8 cellular contexts compared by ENCODE assay signal in the genomic region with DNA sequence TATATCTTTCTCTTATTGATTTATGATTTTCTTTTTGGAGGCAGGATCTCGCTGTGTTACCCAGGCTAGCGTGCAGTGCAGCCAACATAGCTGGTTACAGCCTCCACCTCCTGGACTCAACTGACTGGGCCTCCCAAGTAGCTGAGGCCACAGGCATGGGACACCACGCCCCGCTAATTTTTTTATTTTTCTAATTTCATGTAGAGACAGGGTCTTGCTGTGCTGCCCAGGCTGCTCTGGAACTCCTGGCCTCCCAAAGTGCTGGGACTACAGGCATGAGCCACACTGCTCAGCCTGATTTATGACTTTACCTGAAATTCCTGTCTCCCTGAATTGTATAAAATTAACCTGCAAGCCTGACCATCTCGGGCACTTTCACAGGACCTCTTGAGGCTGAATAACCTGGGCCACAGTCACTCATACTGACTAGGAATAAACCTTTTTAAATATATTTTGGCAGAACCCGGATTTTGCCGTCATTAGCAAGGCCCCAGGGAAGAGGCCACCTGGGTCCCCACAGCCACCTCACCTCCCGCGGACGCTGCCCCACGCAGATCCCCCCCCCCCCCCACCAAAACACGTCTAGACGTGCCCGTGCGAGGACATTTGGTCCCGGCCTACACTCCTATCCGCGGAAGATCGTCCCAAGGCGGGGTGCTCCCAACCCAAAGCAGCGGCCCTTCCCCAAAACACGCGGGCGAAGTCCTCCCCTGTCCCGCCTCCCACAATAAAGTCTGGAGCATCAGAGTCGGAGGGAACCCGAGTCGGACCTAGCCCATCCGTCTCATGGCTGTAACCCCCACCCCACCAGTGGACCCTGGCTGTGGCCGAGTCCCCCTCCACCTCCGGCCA. TPM values are rescaled to one million over a fixed set of nuclear protein-coding genes. Genes with fewer than 3 reads are reported as not detected.
DNase-seq lines count a peak whose midpoint lies in the region; ATAC-seq and TF ChIP-seq lines count a peak whose summit lies in the region.

No MANE protein-coding gene starts in this region.

- peaks cover 13% of the 10 kb centered on the region for H3K4me1 ChIP-seq in OCI-LY7 (ENCODE audit: insufficient read depth, low read length, poor library complexity, severe bottlenecking)
- H3K4me1 ChIP-seq in mucosa of descending colon (ENCODE audit: low read depth): no peaks in the 10 kb centered on the region

- H3K36me3 ChIP-seq in OCI-LY7 (ENCODE audit: insufficient read depth, low read length) (no peaks in the 10 kb centered on the region; the same call in 1 of the 2 replicates), mucosa of descending colon (ENCODE audit: low read depth) (no peaks in the 10 kb centered on the region)

- CTCF ChIA-PET in OCI-LY7 (lab: Charles Lee; ENCODE audit: unreplicated experiment): no interaction called here

- ATAC-seq in effector memory CD8-positive, alpha-beta T cell (replicated peaks): no peak
- ATAC-seq in mucosa of descending colon (peak; percentile 30), GM18517 (IDR thresholded peaks at IDR 0.05; ENCODE audit: unreplicated experiment) (no peak)

- H3K27ac Mint-ChIP-seq in effector memory CD8-positive, alpha-beta T cell: peak overlapping the region; percentile 95

- POLR2A ChIA-PET in OCI-LY7 (lab: Charles Lee): no interaction called here

- H3K4me1 Mint-ChIP-seq in effector memory CD8-positive, alpha-beta T cell (ENCODE audit: low read depth in 2 of 2): peaks cover 10 to 29% of the 10 kb centered on the region in 2 donors

- 0 out of 2 replicates have a peak, but pooled peaks cover 6% of the 10 kb centered on the region for H3K79me2 ChIP-seq in OCI-LY7 (ENCODE audit: insufficient read depth, low read depth, low read length)

- no peaks in the 10 kb centered on the region for H4K20me1 ChIP-seq in OCI-LY7 (ENCODE audit: insufficient read depth, low read length)

- H3K4me3 ChIP-seq in OCI-LY7 (ENCODE audit: low read depth, low read length, poor library complexity, severe bottlenecking): peak overlapping the region; percentile 84
- peak overlapping the region; percentile 72 for H3K4me3 ChIP-seq in mucosa of descending colon

- TF ChIP-seq CTCF in OCI-LY7 (conservative IDR thresholded peaks at IDR 0.05; ENCODE audit: low read length): no peak
- no peak for TF ChIP-seq CTCF in mucosa of descending colon (IDR thresholded peaks at IDR 0.05)

- H2AFZ ChIP-seq in OCI-LY7 (ENCODE audit: low read length): peak overlapping the region; percentile 98; the same call in 1 of the 2 replicates

- peaks cover 11% of the 10 kb centered on the region for H3K36me3 Mint-ChIP-seq in effector memory CD8-positive, alpha-beta T cell (ENCODE audit: insufficient read depth)

- H3K4me2 ChIP-seq in OCI-LY7 (ENCODE audit: low read length): peak overlapping the region; percentile 84

- intact Hi-C loops in OCI-LY7 (cut with micrococcal nuclease; ENCODE audit: unreplicated experiment): no loop called here
- intact Hi-C loops in mucosa of descending colon (cut with DNase I, micrococcal nuclease): no loop called here

- peak; percentile 47 for DNase-seq in NCI-H748 (lab: John Stamatoyannopoulos, UW; ENCODE audit: unreplicated experiment)
- no peak for DNase-seq in NCI-H748 treated with DMSO at 0.1 percent for 48 hours (lab: John Stamatoyannopoulos, UW)
- no peak for DNase-seq in OCI-LY7 (ENCODE audit: low spot score)
- peak in 1 of 3 experiments; percentile 11 for DNase-seq in effector memory CD8-positive, alpha-beta T cell
- DNase-seq in mucosa of descending colon: no peak
- DNase-seq in stimulated activated naive CD4-positive, alpha-beta T cell treated with Interleukin-2 at 50 U/mL for 16 hours (lab: John Stamatoyannopoulos, UW): no peak
- DNase-seq in cortex of kidney (lab: John Stamatoyannopoulos, UW): no peak

- H3K9me3 ChIP-seq in OCI-LY7 (ENCODE audit: low read length): peaks cover 14% of the 10 kb centered on the region; the same call in 1 of the 2 replicates
- peaks cover 7% of the 10 kb centered on the region for H3K9me3 ChIP-seq in mucosa of descending colon

- H3K4me3 Mint-ChIP-seq in effector memory CD8-positive, alpha-beta T cell: peak overlapping the region; percentile 92 to 96

- peaks cover 0 to 10% of the 10 kb centered on the region in 2 donors for H3K9me3 Mint-ChIP-seq in effector memory CD8-positive, alpha-beta T cell

- BruUV-seq in OCI-LY7 (replicated peaks; lab: Mats Ljungman, UMichigan): no TSS peak

- no peaks in the 10 kb centered on the region for H3K9me2 ChIP-seq in OCI-LY7 (ENCODE audit: insufficient read depth, low read length)

- H3K27me3 Mint-ChIP-seq in effector memory CD8-positive, alpha-beta T cell: no peaks in the 10 kb centered on the region

- H3K27ac ChIP-seq in OCI-LY7 (ENCODE audit: low read depth, low read length, poor library complexity, severe bottlenecking): peak overlapping the region; percentile 26

RNA-seq across cellular contexts. Expression of gene ZNF337, which starts 0.9 kb away (rescaled TPM):
- total RNA-seq in OCI-LY7 (2014; rRNA removed; shearing (Covaris generic)): 13.3 and 14.8 TPM in 2 replicates
- 14.8 and 15.1 TPM in 2 replicates for total RNA-seq in OCI-LY7 (2022)
- 10 to 100 TPM in 1 of 3 donors, 1 to 10 TPM in 2; 7.2 to 16.2 (median 8.3) TPM for total RNA-seq in mucosa of descending colon
